ENCODE assay signal across 2 cellular contexts in the genomic region with DNA sequence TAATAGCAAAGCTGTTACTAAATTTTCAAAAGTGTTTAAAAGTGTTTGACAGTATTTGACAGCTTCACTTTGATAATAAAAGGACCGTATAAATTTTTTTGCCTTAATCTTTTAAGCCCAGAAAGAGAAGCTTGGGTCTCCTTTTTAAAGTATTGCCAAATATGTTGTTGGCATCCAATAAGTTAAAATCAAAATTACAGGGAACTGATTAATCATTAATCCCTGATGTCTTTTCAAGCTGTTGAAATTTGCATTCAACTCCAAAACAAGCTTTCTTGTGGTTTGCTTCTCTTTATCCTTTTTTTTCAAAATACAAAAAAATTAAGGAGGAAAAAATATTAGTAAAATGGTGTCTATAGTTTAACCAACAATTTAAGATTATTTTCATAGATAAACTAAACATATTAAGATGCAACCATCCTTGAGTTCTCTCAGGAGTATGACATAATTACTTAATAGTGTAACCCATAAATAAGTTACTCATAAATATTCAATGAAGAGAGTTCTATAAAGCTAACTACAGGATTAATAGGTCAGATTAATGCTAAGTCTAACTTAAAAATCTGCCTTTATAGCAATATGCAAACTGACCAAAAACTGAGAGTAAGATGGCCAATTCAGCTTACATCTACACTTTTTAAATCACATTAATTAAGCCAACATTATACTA.
A peak's percentile ranks its signal among the peaks of the same experiment; 100 is the strongest.
TF ChIP-seq lines count a peak whose summit lies in the region.

No MANE protein-coding gene starts in this region.

TF ChIP-seq in HepG2, 621 proteins besides CTCF, POLR2A, EP300 and RAD21:
- TF ChIP-seq MAFK (conservative IDR thresholded peaks at IDR 0.05 in 1 of 2, IDR thresholded peaks at IDR 0.05 in 1 of 2; ENCODE audit: low read length in 2 of 2) (peak in 1 of 2 experiments; percentile 35; a peak in 2 of 4 replicates), RFXANK (CRISPR knock-in tag; IDR thresholded peaks at IDR 0.05) (no peak)

TF ChIP-seq in HEK293, 187 proteins besides CTCF, POLR2A, EP300 and RAD21:
- TF ChIP-seq ATF2 (tag by site-specific recombination; IDR thresholded peaks at IDR 0.05; ENCODE audit: low read depth) = peak; percentile 34; the same call in 1 of the 2 replicates
- no peak for TF ChIP-seq ZNF221 (tag by site-specific recombination; IDR thresholded peaks at IDR 0.05; ENCODE audit: borderline replicate concordance)
